8 cellular contexts compared by ENCODE assay signal in the genomic region with DNA sequence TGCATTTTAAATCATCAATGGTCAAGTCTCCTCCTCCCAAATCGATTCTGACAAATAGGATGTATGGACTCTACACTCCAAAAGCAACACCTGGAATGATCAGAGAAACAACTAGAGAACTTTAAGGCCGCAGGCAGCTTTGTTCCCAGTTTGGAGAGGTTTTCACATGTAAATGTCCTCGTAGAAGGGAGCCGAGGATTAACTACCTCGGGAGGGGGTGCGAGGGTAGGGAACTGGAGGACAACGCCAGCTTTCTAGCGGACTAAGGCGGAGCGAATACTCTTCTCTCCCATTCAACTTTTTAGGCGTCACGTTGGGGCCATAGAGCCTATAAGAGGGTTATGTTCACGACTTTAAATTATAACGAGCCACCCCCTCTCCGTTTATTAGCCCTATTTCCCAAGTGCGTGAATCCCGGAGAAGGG. TPM values are rescaled to one million over a fixed set of nuclear protein-coding genes. Genes with fewer than 3 reads are reported as not detected.
A peak's percentile ranks its signal among the peaks of the same experiment; 100 is the strongest.
DNase-seq lines count a peak whose midpoint lies in the region; ATAC-seq and TF ChIP-seq lines count a peak whose summit lies in the region.

No MANE protein-coding gene starts in this region.

- no peak for TF ChIP-seq POLR2A in right lobe of liver (IDR thresholded peaks at IDR 0.05)

- peaks cover 0 to 42% (median 12%) of the 10 kb centered on the region in 4 donors for H3K4me1 ChIP-seq in right lobe of liver
- peaks cover 0 to 49% (median 35%) of the 10 kb centered on the region in 4 donors for H3K4me1 ChIP-seq in tibial artery

- DNase-seq in NCI-H524 (lab: John Stamatoyannopoulos, UW) (peak; percentile 51 to 55), NCI-H524 treated with DMSO at 0.1 percent for 48 hours (lab: John Stamatoyannopoulos, UW) (no peak), NCI-H345 (lab: John Stamatoyannopoulos, UW) (peak; percentile 41), cardiac fibroblast (ENCODE audit: low read depth in 2 of 2) (peak; percentile 44 to 48), right lobe of liver (peak in 2 of 3 donors; percentile 30 to 56), tibial artery (no peak)

- 0% methylated on average over 15 of the region's 17 CpGs for WGBS in right lobe of liver (ENCODE audit: insufficient coverage, low coverage, low lambda C conversion rate, missing lambda C conversion rate)

- ATAC-seq in right lobe of liver: peak in 3 of 4 donors; percentile 7 to 19 (median 15)
- no peak for ATAC-seq in GM19035 (IDR thresholded peaks at IDR 0.05; ENCODE audit: unreplicated experiment)
- ATAC-seq in GM18868 (IDR thresholded peaks at IDR 0.05; ENCODE audit: unreplicated experiment): no peak

- H3K27ac ChIP-seq in right lobe of liver (peak overlapping the region; percentile 92 to 94 (median 93)), tibial artery (peak overlapping the region; percentile 97)

- H3K27me3 ChIP-seq in right lobe of liver (no peaks in the 10 kb centered on the region), tibial artery (no peaks in the 10 kb centered on the region)

- TF ChIP-seq CTCF in cardiac fibroblast (IDR thresholded peaks at IDR 0.05; ENCODE audit: low read depth, low read length) (no peak), right lobe of liver (IDR thresholded peaks at IDR 0.05) (no peak), tibial artery (IDR thresholded peaks at IDR 0.05) (no peak)

- peak overlapping the region; percentile 73 to 78 for H3K4me3 ChIP-seq in cardiac fibroblast (replicated peaks in 1 of 2; ENCODE audit: low read depth in 2 of 2, low read length in 2 of 2)
- peak overlapping the region; percentile 94 to 99 (median 96) for H3K4me3 ChIP-seq in right lobe of liver
- peak overlapping the region; percentile 83 to 94 for H3K4me3 ChIP-seq in tibial artery

- intact Hi-C loops in right lobe of liver (cut with DNase I): no loop called here
- intact Hi-C loops in tibial artery (cut with DNase I; ENCODE audit: low total_unique reads): loop anchor here (2.0 to 10.0 kb wide), 2 partner anchors 72 to 544 kb away; a partner anchor contains a TSS

- H3K36me3 ChIP-seq in right lobe of liver (no peaks in the 10 kb centered on the region), tibial artery (peaks cover 0 to 4% (median 0%) of the 10 kb centered on the region in 3 donors)

- H3K9me3 ChIP-seq in right lobe of liver (no peaks in the 10 kb centered on the region), tibial artery (no peaks in the 10 kb centered on the region)

RNA-seq across cellular contexts. Expression of a gene that starts 1.2 kb away (rescaled TPM):
- 10 to 100 TPM; 10.1 to 18.5 (median 13.7) TPM for total RNA-seq in right lobe of liver

Comparison
In these comparisons a context has a peak if more than half of its experiments do, and no peak if none do; other contexts are left out.
1. DNase-seq: peak in NCI-H524 (2 of 2), NCI-H345 (single experiment), cardiac fibroblast (2 of 2) and right lobe of liver (2 of 3); none in NCI-H524 treated with DMSO at 0.1 percent for 48 hours (single experiment) and tibial artery (0 of 2).
2. ATAC-seq: peak in right lobe of liver (3 of 4); none in GM19035 (single experiment) and GM18868 (single experiment).
3. Peak in every context shown above with its lines, with median percentiles within 50 percentile points of each other: H3K4me3 ChIP-seq.